1 cellular context compared by ENCODE assay signal in the genomic region with DNA sequence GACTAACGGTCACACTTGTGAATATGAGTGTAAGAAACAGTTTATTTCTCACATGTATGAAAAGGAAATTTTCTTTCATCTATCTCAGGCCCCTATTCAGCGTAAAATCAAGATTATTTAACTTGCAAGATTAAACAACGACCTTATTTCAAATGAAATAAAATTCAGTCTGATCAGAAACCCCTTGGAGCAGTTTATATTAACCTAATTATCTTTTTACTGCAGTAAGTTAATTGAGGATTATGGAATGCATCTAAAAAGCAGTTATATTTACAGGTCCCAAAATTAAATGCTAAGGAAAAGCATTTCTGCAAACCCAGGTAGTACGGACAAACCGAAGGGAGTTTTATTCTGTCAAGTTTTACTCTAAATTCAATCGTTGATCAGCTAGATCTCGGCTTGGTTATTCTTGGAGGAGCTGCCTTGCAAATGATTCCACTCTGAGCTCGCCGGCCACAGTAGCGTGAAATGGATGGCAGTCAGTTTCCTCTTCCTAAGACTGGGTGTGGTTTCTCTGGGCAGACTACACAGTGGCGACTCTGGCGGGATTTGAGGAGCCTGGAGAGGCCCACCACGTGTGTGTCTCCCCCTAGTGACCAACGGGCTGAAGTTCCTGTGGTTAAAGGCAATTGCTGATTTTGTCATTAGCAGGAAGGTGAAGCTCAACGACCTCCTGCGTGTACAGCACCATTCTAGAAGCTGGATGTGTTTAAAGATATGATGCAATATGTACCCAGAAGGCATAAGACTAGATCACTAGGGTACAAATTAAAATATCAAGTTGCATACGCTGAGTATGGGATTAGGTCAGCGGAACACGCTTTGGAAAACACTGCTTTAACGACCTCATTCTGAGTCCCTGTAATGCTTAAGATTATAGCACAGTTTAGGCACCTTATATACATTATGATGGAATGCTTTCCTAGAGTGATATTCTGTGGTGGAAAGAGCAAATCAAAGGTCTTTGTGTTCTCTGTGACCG.
TF ChIP-seq lines count a peak whose summit lies in the region.

No MANE protein-coding gene starts in this region.

TF ChIP-seq in HEK293, 187 proteins besides CTCF, POLR2A, EP300 and RAD21 (continued from another document and continues in another):
- TF ChIP-seq, protein P1, sequence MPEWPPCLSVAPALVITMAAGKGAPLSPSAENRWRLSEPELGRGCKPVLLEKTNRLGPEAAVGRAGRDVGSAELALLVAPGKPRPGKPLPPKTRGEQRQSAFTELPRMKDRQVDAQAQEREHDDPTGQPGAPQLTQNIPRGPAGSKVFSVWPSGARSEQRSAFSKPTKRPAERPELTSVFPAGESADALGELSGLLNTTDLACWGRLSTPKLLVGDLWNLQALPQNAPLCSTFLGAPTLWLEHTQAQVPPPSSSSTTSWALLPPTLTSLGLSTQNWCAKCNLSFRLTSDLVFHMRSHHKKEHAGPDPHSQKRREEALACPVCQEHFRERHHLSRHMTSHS (tag by site-specific recombination; IDR thresholded peaks at IDR 0.05): no peak
- TF ChIP-seq ZNF292 (tag by site-specific recombination; IDR thresholded peaks at IDR 0.05; ENCODE audit: borderline replicate concordance, low read depth) (no peak), KLF16 (tag by site-specific recombination; IDR thresholded peaks at IDR 0.05) (no peak), ZNF624 (tag by site-specific recombination; IDR thresholded peaks at IDR 0.05) (no peak), ZNF701 (tag by site-specific recombination; IDR thresholded peaks at IDR 0.05) (no peak), SALL2 (tag by site-specific recombination; IDR thresholded peaks at IDR 0.05; ENCODE audit: borderline replicate concordance) (no peak), ZNF169 (tag by site-specific recombination; IDR thresholded peaks at IDR 0.05) (no peak), GLI4 (tag by site-specific recombination; IDR thresholded peaks at IDR 0.05) (no peak), ZBTB48 (tag by site-specific recombination; IDR thresholded peaks at IDR 0.05) (no peak; the same call in 1 of the 2 replicates), FEZF1 (tag by site-specific recombination; IDR thresholded peaks at IDR 0.05) (peak; percentile 66), ZNF596 (tag by site-specific recombination; IDR thresholded peaks at IDR 0.05) (no peak; the same call in 1 of the 2 replicates), ZNF184 (tag by site-specific recombination; IDR thresholded peaks at IDR 0.05) (peak; percentile 68; the same call in 1 of the 2 replicates), ZNF777 (tag by site-specific recombination; IDR thresholded peaks at IDR 0.05; ENCODE audit: borderline replicate concordance) (no peak), ZNF24 (tag by site-specific recombination; IDR thresholded peaks at IDR 0.05) (peak; percentile 96), ZNF521 (tag by site-specific recombination; IDR thresholded peaks at IDR 0.05) (no peak), ZNF585B (tag by site-specific recombination; IDR thresholded peaks at IDR 0.05) (no peak), ZNF202 (tag by site-specific recombination; IDR thresholded peaks at IDR 0.05; ENCODE audit: borderline replicate concordance) (no peak), ZNF19 (tag by site-specific recombination; IDR thresholded peaks at IDR 0.05; ENCODE audit: low read depth) (no peak), SCRT1 (tag by site-specific recombination; IDR thresholded peaks at IDR 0.05; ENCODE audit: borderline replicate concordance) (no peak), ZNF404 (tag by site-specific recombination; IDR thresholded peaks at IDR 0.05) (no peak), ZBTB7A (tag by site-specific recombination; IDR thresholded peaks at IDR 0.05; ENCODE audit: low read depth) (no peak), OVOL3 (tag by site-specific recombination; IDR thresholded peaks at IDR 0.05) (peak; percentile 40; the same call in 1 of the 2 replicates), ZNF2 (tag by site-specific recombination; IDR thresholded peaks at IDR 0.05) (peak; percentile 87; the same call in 1 of the 2 replicates), ZNF391 (tag by site-specific recombination; IDR thresholded peaks at IDR 0.05; ENCODE audit: borderline replicate concordance, low read depth) (peak; percentile 77; the same call in 1 of the 2 replicates), ZNF426 (tag by site-specific recombination; IDR thresholded peaks at IDR 0.05) (no peak), ZNF623 (tag by site-specific recombination; IDR thresholded peaks at IDR 0.05) (no peak), GLIS1 (tag by site-specific recombination; IDR thresholded peaks at IDR 0.05) (peak; percentile 90), ZNF138 (tag by site-specific recombination; IDR thresholded peaks at IDR 0.05; ENCODE audit: borderline replicate concordance) (no peak), ZNF549 (tag by site-specific recombination; IDR thresholded peaks at IDR 0.05) (no peak), ZNF473 (tag by site-specific recombination; IDR thresholded peaks at IDR 0.05) (no peak), BCL11B (tag by site-specific recombination; IDR thresholded peaks at IDR 0.05; ENCODE audit: low read depth) (peak; percentile 80), GFI1B (tag by site-specific recombination; IDR thresholded peaks at IDR 0.05) (no peak), ZFHX2 (tag by site-specific recombination; conservative IDR thresholded peaks at IDR 0.05) (no peak), HOXA7 (CRISPR knock-in tag; IDR thresholded peaks at IDR 0.05; ENCODE audit: borderline replicate concordance) (no peak), ZNF274 (IDR thresholded peaks at IDR 0.05; ENCODE audit: low read length) (no peak), ZNF274 (tag by site-specific recombination; IDR thresholded peaks at IDR 0.05; ENCODE audit: borderline replicate concordance) (no peak), ZNF837 (tag by site-specific recombination; IDR thresholded peaks at IDR 0.05) (no peak), OSR2 (tag by site-specific recombination; IDR thresholded peaks at IDR 0.05) (peak; percentile 93), ZNF155 (tag by site-specific recombination; IDR thresholded peaks at IDR 0.05) (no peak), GLIS2 (tag by site-specific recombination; IDR thresholded peaks at IDR 0.05) (peak; percentile 73)
- TF ChIP-seq, protein P2, sequence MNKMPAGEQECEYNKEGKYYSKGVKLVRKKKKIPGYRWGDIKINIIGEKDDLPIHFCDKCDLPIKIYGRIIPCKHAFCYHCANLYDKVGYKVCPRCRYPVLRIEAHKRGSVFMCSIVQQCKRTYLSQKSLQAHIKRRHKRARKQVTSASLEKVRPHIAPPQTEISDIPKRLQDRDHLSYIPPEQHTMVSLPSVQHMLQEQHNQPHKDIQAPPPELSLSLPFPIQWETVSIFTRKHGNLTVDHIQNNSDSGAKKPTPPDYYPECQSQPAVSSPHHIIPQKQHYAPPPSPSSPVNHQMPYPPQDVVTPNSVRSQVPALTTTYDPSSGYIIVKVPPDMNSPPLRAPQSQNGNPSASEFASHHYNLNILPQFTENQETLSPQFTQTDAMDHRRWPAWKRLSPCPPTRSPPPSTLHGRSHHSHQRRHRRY (tag by site-specific recombination; IDR thresholded peaks at IDR 0.05): no peak
- TF ChIP-seq, protein P3, sequence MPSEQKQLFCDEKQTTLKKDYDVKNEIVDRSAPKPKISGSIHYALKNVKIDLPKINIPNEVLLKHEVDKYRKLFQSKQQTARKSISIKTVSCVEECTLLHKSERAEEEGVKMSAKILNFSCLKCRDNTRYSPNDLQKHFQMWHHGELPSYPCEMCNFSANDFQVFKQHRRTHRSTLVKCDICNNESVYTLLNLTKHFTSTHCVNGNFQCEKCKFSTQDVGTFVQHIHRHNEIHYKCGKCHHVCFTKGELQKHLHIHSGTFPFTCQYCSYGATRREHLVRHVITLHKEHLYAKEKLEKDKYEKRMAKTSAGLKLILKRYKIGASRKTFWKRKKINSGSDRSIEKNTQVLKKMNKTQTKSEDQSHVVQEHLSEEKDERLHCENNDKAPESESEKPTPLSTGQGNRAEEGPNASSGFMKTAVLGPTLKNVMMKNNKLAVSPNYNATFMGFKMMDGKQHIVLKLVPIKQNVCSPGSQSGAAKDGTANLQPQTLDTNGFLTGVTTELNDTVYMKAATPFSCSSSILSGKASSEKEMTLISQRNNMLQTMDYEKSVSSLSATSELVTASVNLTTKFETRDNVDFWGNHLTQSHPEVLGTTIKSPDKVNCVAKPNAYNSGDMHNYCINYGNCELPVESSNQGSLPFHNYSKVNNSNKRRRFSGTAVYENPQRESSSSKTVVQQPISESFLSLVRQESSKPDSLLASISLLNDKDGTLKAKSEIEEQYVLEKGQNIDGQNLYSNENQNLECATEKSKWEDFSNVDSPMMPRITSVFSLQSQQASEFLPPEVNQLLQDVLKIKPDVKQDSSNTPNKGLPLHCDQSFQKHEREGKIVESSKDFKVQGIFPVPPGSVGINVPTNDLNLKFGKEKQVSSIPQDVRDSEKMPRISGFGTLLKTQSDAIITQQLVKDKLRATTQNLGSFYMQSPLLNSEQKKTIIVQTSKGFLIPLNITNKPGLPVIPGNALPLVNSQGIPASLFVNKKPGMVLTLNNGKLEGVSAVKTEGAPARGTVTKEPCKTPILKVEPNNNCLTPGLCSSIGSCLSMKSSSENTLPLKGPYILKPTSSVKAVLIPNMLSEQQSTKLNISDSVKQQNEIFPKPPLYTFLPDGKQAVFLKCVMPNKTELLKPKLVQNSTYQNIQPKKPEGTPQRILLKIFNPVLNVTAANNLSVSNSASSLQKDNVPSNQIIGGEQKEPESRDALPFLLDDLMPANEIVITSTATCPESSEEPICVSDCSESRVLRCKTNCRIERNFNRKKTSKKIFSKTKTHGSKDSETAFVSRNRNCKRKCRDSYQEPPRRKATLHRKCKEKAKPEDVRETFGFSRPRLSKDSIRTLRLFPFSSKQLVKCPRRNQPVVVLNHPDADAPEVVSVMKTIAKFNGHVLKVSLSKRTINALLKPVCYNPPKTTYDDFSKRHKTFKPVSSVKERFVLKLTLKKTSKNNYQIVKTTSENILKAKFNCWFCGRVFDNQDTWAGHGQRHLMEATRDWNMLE (tag by site-specific recombination; conservative IDR thresholded peaks at IDR 0.05; ENCODE audit: low read depth): peak; percentile 67
- TF ChIP-seq, protein P4, sequence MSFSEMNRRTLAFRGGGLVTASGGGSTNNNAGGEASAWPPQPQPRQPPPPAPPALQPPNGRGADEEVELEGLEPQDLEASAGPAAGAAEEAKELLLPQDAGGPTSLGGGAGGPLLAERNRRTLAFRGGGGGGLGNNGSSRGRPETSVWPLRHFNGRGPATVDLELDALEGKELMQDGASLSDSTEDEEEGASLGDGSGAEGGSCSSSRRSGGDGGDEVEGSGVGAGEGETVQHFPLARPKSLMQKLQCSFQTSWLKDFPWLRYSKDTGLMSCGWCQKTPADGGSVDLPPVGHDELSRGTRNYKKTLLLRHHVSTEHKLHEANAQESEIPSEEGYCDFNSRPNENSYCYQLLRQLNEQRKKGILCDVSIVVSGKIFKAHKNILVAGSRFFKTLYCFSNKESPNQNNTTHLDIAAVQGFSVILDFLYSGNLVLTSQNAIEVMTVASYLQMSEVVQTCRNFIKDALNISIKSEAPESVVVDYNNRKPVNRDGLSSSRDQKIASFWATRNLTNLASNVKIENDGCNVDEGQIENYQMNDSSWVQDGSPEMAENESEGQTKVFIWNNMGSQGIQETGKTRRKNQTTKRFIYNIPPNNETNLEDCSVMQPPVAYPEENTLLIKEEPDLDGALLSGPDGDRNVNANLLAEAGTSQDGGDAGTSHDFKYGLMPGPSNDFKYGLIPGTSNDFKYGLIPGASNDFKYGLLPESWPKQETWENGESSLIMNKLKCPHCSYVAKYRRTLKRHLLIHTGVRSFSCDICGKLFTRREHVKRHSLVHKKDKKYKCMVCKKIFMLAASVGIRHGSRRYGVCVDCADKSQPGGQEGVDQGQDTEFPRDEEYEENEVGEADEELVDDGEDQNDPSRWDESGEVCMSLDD (tag by site-specific recombination; IDR thresholded peaks at IDR 0.05): no peak
- TF ChIP-seq, protein P5, sequence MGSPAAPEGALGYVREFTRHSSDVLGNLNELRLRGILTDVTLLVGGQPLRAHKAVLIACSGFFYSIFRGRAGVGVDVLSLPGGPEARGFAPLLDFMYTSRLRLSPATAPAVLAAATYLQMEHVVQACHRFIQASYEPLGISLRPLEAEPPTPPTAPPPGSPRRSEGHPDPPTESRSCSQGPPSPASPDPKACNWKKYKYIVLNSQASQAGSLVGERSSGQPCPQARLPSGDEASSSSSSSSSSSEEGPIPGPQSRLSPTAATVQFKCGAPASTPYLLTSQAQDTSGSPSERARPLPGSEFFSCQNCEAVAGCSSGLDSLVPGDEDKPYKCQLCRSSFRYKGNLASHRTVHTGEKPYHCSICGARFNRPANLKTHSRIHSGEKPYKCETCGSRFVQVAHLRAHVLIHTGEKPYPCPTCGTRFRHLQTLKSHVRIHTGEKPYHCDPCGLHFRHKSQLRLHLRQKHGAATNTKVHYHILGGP (tag by site-specific recombination; IDR thresholded peaks at IDR 0.05): no peak
- TF ChIP-seq, protein P6, sequence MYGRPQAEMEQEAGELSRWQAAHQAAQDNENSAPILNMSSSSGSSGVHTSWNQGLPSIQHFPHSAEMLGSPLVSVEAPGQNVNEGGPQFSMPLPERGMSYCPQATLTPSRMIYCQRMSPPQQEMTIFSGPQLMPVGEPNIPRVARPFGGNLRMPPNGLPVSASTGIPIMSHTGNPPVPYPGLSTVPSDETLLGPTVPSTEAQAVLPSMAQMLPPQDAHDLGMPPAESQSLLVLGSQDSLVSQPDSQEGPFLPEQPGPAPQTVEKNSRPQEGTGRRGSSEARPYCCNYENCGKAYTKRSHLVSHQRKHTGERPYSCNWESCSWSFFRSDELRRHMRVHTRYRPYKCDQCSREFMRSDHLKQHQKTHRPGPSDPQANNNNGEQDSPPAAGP (tag by site-specific recombination; IDR thresholded peaks at IDR 0.05): peak; percentile 66; the same call in 1 of the 2 replicates
- TF ChIP-seq, protein P7, sequence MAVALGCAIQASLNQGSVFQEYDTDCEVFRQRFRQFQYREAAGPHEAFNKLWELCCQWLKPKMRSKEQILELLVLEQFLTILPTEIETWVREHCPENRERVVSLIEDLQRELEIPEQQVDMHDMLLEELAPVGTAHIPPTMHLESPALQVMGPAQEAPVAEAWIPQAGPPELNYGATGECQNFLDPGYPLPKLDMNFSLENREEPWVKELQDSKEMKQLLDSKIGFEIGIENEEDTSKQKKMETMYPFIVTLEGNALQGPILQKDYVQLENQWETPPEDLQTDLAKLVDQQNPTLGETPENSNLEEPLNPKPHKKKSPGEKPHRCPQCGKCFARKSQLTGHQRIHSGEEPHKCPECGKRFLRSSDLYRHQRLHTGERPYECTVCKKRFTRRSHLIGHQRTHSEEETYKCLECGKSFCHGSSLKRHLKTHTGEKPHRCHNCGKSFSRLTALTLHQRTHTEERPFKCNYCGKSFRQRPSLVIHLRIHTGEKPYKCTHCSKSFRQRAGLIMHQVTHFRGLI (tag by site-specific recombination; IDR thresholded peaks at IDR 0.05): peak; percentile 35; the same call in 1 of the 2 replicates
- TF ChIP-seq, protein P8, sequence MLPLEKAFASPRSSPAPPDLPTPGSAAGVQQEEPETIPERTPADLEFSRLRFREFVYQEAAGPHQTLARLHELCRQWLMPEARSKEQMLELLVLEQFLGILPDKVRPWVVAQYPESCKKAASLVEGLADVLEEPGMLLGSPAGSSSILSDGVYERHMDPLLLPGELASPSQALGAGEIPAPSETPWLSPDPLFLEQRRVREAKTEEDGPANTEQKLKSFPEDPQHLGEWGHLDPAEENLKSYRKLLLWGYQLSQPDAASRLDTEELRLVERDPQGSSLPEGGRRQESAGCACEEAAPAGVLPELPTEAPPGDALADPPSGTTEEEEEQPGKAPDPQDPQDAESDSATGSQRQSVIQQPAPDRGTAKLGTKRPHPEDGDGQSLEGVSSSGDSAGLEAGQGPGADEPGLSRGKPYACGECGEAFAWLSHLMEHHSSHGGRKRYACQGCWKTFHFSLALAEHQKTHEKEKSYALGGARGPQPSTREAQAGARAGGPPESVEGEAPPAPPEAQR (tag by site-specific recombination; IDR thresholded peaks at IDR 0.05): 0 out of 2 replicates have a peak, but pooled peaks have one; percentile 20
